2 cellular contexts compared by ENCODE assay signal in the genomic region with DNA sequence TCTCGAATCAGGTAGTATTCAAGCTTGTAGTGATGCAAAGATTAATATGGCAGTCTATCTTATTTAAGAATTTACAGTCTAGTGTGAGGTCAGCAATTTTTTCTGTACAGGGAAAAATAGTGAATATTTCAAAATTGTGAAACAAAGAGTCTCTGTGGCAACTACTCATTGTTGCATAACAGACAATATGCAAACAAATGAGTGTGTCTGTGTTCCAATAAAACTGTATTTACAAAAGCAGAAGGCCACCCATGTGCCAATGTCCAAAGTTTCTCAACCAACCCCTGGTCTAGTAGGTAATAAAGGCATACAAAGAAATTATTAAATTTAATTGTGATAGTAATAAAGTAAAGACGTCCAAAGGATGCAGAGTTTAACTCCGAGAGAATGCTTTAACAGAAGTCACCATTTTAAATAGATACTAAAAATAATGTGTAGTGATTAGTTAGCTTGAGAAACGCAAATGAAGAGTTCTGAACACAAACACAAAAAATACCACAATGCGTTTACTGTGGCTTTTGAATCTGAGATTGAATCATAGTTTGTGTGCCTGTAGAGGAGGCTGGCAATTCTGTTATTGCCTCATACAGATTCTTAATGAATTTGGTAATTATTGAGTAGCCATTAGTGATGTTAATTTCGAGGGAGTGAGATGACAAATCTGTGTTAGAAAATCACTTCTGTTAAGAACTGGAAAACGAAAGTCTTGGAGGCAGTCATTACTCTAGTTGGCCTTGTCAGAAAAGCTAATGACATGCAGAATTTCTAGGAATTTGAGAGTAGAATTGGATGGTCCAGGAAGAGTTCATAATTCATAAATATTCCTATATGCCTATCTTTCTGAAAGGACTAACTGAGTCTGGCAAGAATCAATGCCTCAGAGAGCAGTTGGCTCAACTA.
A peak's percentile ranks its signal among the peaks of the same experiment; 100 is the strongest.
TF ChIP-seq lines count a peak whose summit lies in the region.

No MANE protein-coding gene starts in this region.

TF ChIP-seq in IMR-90, 13 proteins besides CTCF, POLR2A, EP300 and RAD21:
- no peak for TF ChIP-seq NFE2L2 (IDR thresholded peaks at IDR 0.05; ENCODE audit: low read depth, low read length)
- TF ChIP-seq CEBPB (IDR thresholded peaks at IDR 0.05; ENCODE audit: low read depth, low read length), result peak; percentile 82
- TF ChIP-seq BHLHE40 (IDR thresholded peaks at IDR 0.05; ENCODE audit: low read depth, low read length), result no peak

TF ChIP-seq in H1, 55 proteins besides CTCF, POLR2A, EP300 and RAD21:
- TF ChIP-seq RXRA (IDR thresholded peaks at IDR 0.05; ENCODE audit: insufficient read depth, low read depth, low read length) (no peak), SAP30 (IDR thresholded peaks at IDR 0.05; ENCODE audit: insufficient read depth, insufficient replicate concordance, low read length) (no peak), CEBPB (IDR thresholded peaks at IDR 0.05; ENCODE audit: low read depth, low read length) (peak; percentile 77)
